1 cellular context compared by ENCODE assay signal in genomic region chr5:158234323-158235158, GRCh38.
TF ChIP-seq lines count a peak whose summit lies in the region.

No MANE protein-coding gene starts in this region.

TF ChIP-seq in HEK293, 187 proteins besides CTCF, POLR2A, EP300 and RAD21 (continued from another document):
- peak; percentile 85; the same call in 1 of the 2 replicates for TF ChIP-seq ZBTB44 (tag by site-specific recombination; IDR thresholded peaks at IDR 0.05)
- peak; percentile 95 for TF ChIP-seq ZBTB21 (tag by site-specific recombination; IDR thresholded peaks at IDR 0.05)
- no peak for TF ChIP-seq ZNF677 (tag by site-specific recombination; IDR thresholded peaks at IDR 0.05)
- TF ChIP-seq ZNF2 (tag by site-specific recombination; IDR thresholded peaks at IDR 0.05), result 0 out of 2 replicates have a peak, but pooled peaks have one; percentile 24
- TF ChIP-seq KLF17 (tag by site-specific recombination; IDR thresholded peaks at IDR 0.05), result peak; percentile 66
- TF ChIP-seq ZNF843 (tag by site-specific recombination; IDR thresholded peaks at IDR 0.05), result peak; percentile 83
- TF ChIP-seq ZNF366 (tag by site-specific recombination; conservative IDR thresholded peaks at IDR 0.05), result no peak
- TF ChIP-seq ZNF747 (tag by site-specific recombination; IDR thresholded peaks at IDR 0.05), result no peak
- TF ChIP-seq INSM2 (tag by site-specific recombination; IDR thresholded peaks at IDR 0.05), result peak; percentile 83
- TF ChIP-seq ZNF510 (tag by site-specific recombination; IDR thresholded peaks at IDR 0.05; ENCODE audit: insufficient replicate concordance), result no peak
- no peak for TF ChIP-seq ZNF488 (tag by site-specific recombination; IDR thresholded peaks at IDR 0.05)
- TF ChIP-seq SP3 (tag by site-specific recombination; IDR thresholded peaks at IDR 0.05), result no peak
- no peak for TF ChIP-seq ZSCAN5A (tag by site-specific recombination; IDR thresholded peaks at IDR 0.05)
- TF ChIP-seq ZNF394 (tag by site-specific recombination; IDR thresholded peaks at IDR 0.05; ENCODE audit: borderline replicate concordance), result peak; percentile 62; the same call in 1 of the 2 replicates
- TF ChIP-seq YY1 (tag by site-specific recombination; IDR thresholded peaks at IDR 0.05), result no peak
- no peak for TF ChIP-seq GFI1B (tag by site-specific recombination; IDR thresholded peaks at IDR 0.05)
- TF ChIP-seq ZNF549 (tag by site-specific recombination; IDR thresholded peaks at IDR 0.05), result no peak
- peak; percentile 57; the same call in 1 of the 2 replicates for TF ChIP-seq BCL11A (tag by site-specific recombination; IDR thresholded peaks at IDR 0.05; ENCODE audit: low read depth)
- no peak for TF ChIP-seq ZBTB26 (tag by site-specific recombination; optimal IDR thresholded peaks at IDR 0.05)
- no peak for TF ChIP-seq ZFP69B (tag by site-specific recombination; IDR thresholded peaks at IDR 0.05)
- no peak for TF ChIP-seq ZNF155 (tag by site-specific recombination; IDR thresholded peaks at IDR 0.05)
- TF ChIP-seq REST (tag by site-specific recombination; IDR thresholded peaks at IDR 0.05), result no peak
- TF ChIP-seq ZNF560 (tag by site-specific recombination; IDR thresholded peaks at IDR 0.05; ENCODE audit: borderline replicate concordance), result no peak
- TF ChIP-seq ZNF626 (tag by site-specific recombination; IDR thresholded peaks at IDR 0.05), result no peak
- TF ChIP-seq ZNF670 (tag by site-specific recombination; IDR thresholded peaks at IDR 0.05; ENCODE audit: low read depth), result no peak
- no peak for TF ChIP-seq ZNF114 (tag by site-specific recombination; IDR thresholded peaks at IDR 0.05)
- 0 out of 2 replicates have a peak, but pooled peaks have one; percentile 53 for TF ChIP-seq ZNF610 (tag by site-specific recombination; IDR thresholded peaks at IDR 0.05; ENCODE audit: borderline replicate concordance)
- peak; percentile 84 for TF ChIP-seq IKZF3 (tag by site-specific recombination; IDR thresholded peaks at IDR 0.05)
